In the genomic region with DNA sequence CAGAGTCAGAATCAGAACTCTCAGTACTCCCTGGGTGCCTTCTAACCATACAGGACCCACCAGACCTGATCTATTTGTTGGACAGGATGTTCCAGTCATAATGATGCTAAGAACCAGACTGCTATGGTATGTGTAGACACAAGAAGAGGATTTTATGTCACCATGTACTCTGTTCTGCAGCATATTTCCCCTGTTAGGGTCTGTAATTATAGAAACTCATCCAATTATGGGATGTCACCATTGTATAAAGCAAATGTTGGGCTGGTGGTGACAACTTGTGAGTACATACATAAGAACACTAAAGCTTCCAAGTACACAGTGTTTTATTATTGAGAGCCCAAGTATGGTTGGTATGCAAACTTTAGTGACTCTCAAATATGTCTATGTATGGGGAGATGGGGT, we compare ENCODE assay signal across 10 cellular contexts.
DNase-seq lines count a peak whose midpoint lies in the region; ATAC-seq and TF ChIP-seq lines count a peak whose summit lies in the region.
"Had no signal": no experiment of that assay in that cellular context is flagged by ENCODE, and none has a peak within 500 bp of the region (broad histone marks: within the 10 kb centered on the region; RNA-seq: fewer than 3 reads in every experiment).

No MANE protein-coding gene starts in this region.

- H3K27me3 ChIP-seq in mammary epithelial cell (ENCODE audit: insufficient read depth, low read length) (no peaks in the 10 kb centered on the region), esophagus muscularis mucosa (no peaks in the 10 kb centered on the region), aorta (ENCODE audit: control insufficient read depth in 1 of 2, insufficient read depth in 2 of 2, low read length in 1 of 2) (no peaks in the 10 kb centered on the region)

- TF ChIP-seq CTCF in MCF 10A (IDR thresholded peaks at IDR 0.05; ENCODE audit: unreplicated experiment) (no peak), mammary epithelial cell (conservative IDR thresholded peaks at IDR 0.05 in 1 of 2, IDR thresholded peaks at IDR 0.05 in 1 of 2; ENCODE audit: extremely low read depth in 1 of 2, insufficient read depth in 1 of 2, low read depth in 1 of 2, low read length in 2 of 2) (no peak), esophagus muscularis mucosa (IDR thresholded peaks at IDR 0.05) (no peak)

- no peak overlapping the region for H2AFZ ChIP-seq in mammary epithelial cell (ENCODE audit: low read depth, low read length)

- BruUV-seq in MCF 10A (replicated peaks; lab: Mats Ljungman, UMichigan) (no TSS peak), mammary epithelial cell (replicated peaks; lab: Mats Ljungman, UMichigan) (no TSS peak)

- ATAC-seq in HG03095 (IDR thresholded peaks at IDR 0.05; ENCODE audit: unreplicated experiment) (peak; percentile 62), aorta (ENCODE audit: low FRiP score) (no peak), GM19035 (IDR thresholded peaks at IDR 0.05; ENCODE audit: unreplicated experiment) (no peak), GM18505 (IDR thresholded peaks at IDR 0.05; ENCODE audit: unreplicated experiment) (no peak)

- H3K4me2 ChIP-seq in mammary epithelial cell (ENCODE audit: insufficient read depth, low read depth, low read length): no peak overlapping the region

- intact Hi-C loops in MCF 10A (cut with micrococcal nuclease): no loop called here
- intact Hi-C loops in mammary epithelial cell (cut with micrococcal nuclease): no loop called here
- intact Hi-C loops in esophagus muscularis mucosa (cut with DNase I): no loop called here
- intact Hi-C loops in aorta (cut with DNase I): no loop called here
- intact Hi-C loops in activated CD4-positive, alpha-beta T cell treated with anti-CD3 and anti-CD28 coated beads, Interleukin-2, amount 10 ng/mL, durations not matched to agents 24 days and 14 days (cut with micrococcal nuclease): loop anchor here (1.0 kb wide), 1 partner anchor 11 kb away; no protein-coding TSS in a partner anchor

- no peak for DNase-seq in MCF 10A (ENCODE audit: unreplicated experiment)
- DNase-seq in mammary epithelial cell: no peak
- DNase-seq in esophagus muscularis mucosa (ENCODE audit: extremely low spot score): peak; percentile 19
- no peak for DNase-seq in aorta
- no peak for DNase-seq in activated CD4-positive, alpha-beta T cell treated with anti-CD3 and anti-CD28 coated beads, Interleukin-2, amount 10 ng/mL, durations not matched to agents 24 days and 14 days
- DNase-seq: NCI-H1105 treated with DMSO at 0.1 percent for 48 hours; stimulated activated CD4-positive, alpha-beta T cell treated with anti-CD3 and anti-CD28 coated beads, Interleukin-15, amount 100 ng/mL, for 24 hours had no signal

- CTCF ChIA-PET in MCF 10A (lab: Yijun Ruan, JAX) (interaction anchor here (0.6 to 1.1 kb wide), 2 partner anchors 20 to 230 kb away, joined by 3 read pairs; no protein-coding TSS in a partner anchor), mammary epithelial cell (lab: Charles Lee; ENCODE audit: low non-redundant PET) (no interaction called here)

- TF ChIP-seq POLR2A in esophagus muscularis mucosa (IDR thresholded peaks at IDR 0.05; ENCODE audit: low read depth): no peak
- no peak for TF ChIP-seq POLR2A in GM18505 (IDR thresholded peaks at IDR 0.05; ENCODE audit: borderline replicate concordance, extremely low read depth, insufficient read depth, insufficient read length)

- H3K9me3 Mint-ChIP-seq in MCF 10A (ENCODE audit: unreplicated experiment): no peaks in the 10 kb centered on the region
- H3K9me3 Mint-ChIP-seq in activated CD4-positive, alpha-beta T cell treated with anti-CD3 and anti-CD28 coated beads, Interleukin-2, amount 10 ng/mL, durations not matched to agents 24 days and 14 days: no peaks in the 10 kb centered on the region

- H3K79me2 ChIP-seq in mammary epithelial cell (ENCODE audit: insufficient read depth, low read length): peaks cover 92% of the 10 kb centered on the region

- H3K27ac Mint-ChIP-seq in MCF 10A (ENCODE audit: low read depth, unreplicated experiment): peak overlapping the region; percentile 87
- H3K27ac Mint-ChIP-seq in activated CD4-positive, alpha-beta T cell treated with anti-CD3 and anti-CD28 coated beads, Interleukin-2, amount 10 ng/mL, durations not matched to agents 24 days and 14 days: no peak overlapping the region

- POLR2A ChIA-PET in MCF 10A (lab: Yijun Ruan, JAX): interaction anchor here (0.7 to 1.8 kb wide), 4 partner anchors 14 to 46 kb away, joined by 3 to 7 read pairs (median 6); no protein-coding TSS in a partner anchor

- H4K20me1 ChIP-seq in mammary epithelial cell (ENCODE audit: insufficient read depth, low read length): no peaks in the 10 kb centered on the region

- H3K9ac ChIP-seq in mammary epithelial cell (ENCODE audit: insufficient read depth, low read length): no peak overlapping the region

- dilution Hi-C loops in mammary epithelial cell (cut with HindIII; ENCODE audit: low sequenced_read_pairs): no loop called here

- H3K9me3 ChIP-seq in mammary epithelial cell (replicated peaks; ENCODE audit: insufficient read depth, low read length) (no peaks in the 10 kb centered on the region), esophagus muscularis mucosa (no peaks in the 10 kb centered on the region), aorta (ENCODE audit: control insufficient read depth, low read length) (no peaks in the 10 kb centered on the region)

- no peak overlapping the region for H3K4me3 Mint-ChIP-seq in MCF 10A (ENCODE audit: unreplicated experiment)
- no peak overlapping the region for H3K4me3 Mint-ChIP-seq in activated CD4-positive, alpha-beta T cell treated with anti-CD3 and anti-CD28 coated beads, Interleukin-2, amount 10 ng/mL, durations not matched to agents 24 days and 14 days

- H3K4me1 Mint-ChIP-seq in MCF 10A (ENCODE audit: insufficient read depth, unreplicated experiment): peaks cover 32% of the 10 kb centered on the region
- peaks cover 13% of the 10 kb centered on the region for H3K4me1 Mint-ChIP-seq in activated CD4-positive, alpha-beta T cell treated with anti-CD3 and anti-CD28 coated beads, Interleukin-2, amount 10 ng/mL, durations not matched to agents 24 days and 14 days

- peak; percentile 77 for TF ChIP-seq EP300 in esophagus muscularis mucosa (IDR thresholded peaks at IDR 0.05)

- H3K27ac ChIP-seq in mammary epithelial cell (ENCODE audit: insufficient read depth, low read depth, low read length) (no peak overlapping the region), esophagus muscularis mucosa (replicated peaks in 1 of 4) (peak overlapping the region; percentile 70 to 89 (median 81)), aorta (ENCODE audit: low read depth in 1 of 2, low read length in 2 of 2) (peak overlapping the region; percentile 12 to 28)

- peaks cover 25% of the 10 kb centered on the region for H3K36me3 Mint-ChIP-seq in MCF 10A (ENCODE audit: insufficient read depth, unreplicated experiment)
- no peaks in the 10 kb centered on the region for H3K36me3 Mint-ChIP-seq in activated CD4-positive, alpha-beta T cell treated with anti-CD3 and anti-CD28 coated beads, Interleukin-2, amount 10 ng/mL, durations not matched to agents 24 days and 14 days (ENCODE audit: low read depth)

- H3K36me3 ChIP-seq in mammary epithelial cell (ENCODE audit: insufficient read depth, low read length) (peaks cover 4% of the 10 kb centered on the region), esophagus muscularis mucosa (peaks cover 0 to 22% (median 13%) of the 10 kb centered on the region in 4 donors), aorta (ENCODE audit: control insufficient read depth in 1 of 2, insufficient read depth in 2 of 2, low read length in 1 of 2) (no peaks in the 10 kb centered on the region)

- H3K4me3 ChIP-seq in mammary epithelial cell (replicated peaks in 1 of 3; ENCODE audit: insufficient read depth in 1 of 3, low read depth in 2 of 3, low read length in 3 of 3): no peak overlapping the region
- no peak overlapping the region for H3K4me3 ChIP-seq in esophagus muscularis mucosa
- no peak overlapping the region for H3K4me3 ChIP-seq in aorta (ENCODE audit: low read length in 2 of 2)

- peaks cover 20% of the 10 kb centered on the region for H3K4me1 ChIP-seq in mammary epithelial cell (ENCODE audit: insufficient read depth, low read length)
- peaks cover 55 to 92% (median 86%) of the 10 kb centered on the region in 4 donors for H3K4me1 ChIP-seq in esophagus muscularis mucosa
- peaks cover 3 to 23% of the 10 kb centered on the region in 2 donors for H3K4me1 ChIP-seq in aorta (ENCODE audit: control insufficient read depth in 1 of 2, insufficient read depth in 2 of 2, low read length in 2 of 2)

- in situ Hi-C loops in mammary epithelial cell (cut with MboI; ENCODE audit: low sequenced_read_pairs in 2 of 2): no loop called here

- no peaks in the 10 kb centered on the region for H3K27me3 Mint-ChIP-seq in MCF 10A (ENCODE audit: insufficient read depth, unreplicated experiment)
- no peaks in the 10 kb centered on the region for H3K27me3 Mint-ChIP-seq in activated CD4-positive, alpha-beta T cell treated with anti-CD3 and anti-CD28 coated beads, Interleukin-2, amount 10 ng/mL, durations not matched to agents 24 days and 14 days
